ENCODE assay signal across 22 cellular contexts in the genomic region with DNA sequence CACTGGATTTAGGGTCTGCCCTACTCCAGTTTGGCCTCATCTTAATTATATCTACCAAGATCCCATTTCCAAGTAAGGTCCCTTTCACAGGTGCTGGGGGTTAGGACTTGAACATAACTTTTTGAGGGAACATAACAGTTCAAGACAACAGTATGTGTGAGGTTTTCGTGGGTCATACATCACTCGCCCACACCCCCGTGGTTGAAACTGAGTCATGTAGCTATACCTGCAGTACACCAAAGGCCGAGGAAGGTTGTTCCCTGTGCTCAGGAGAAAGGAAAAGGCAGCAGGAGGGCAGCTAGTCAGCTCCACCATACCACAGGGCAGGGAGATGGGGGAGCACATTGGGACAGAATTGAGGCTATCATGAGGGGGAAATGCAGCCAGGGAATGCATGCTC.
DNase-seq lines count a peak whose midpoint lies in the region; ATAC-seq and TF ChIP-seq lines count a peak whose summit lies in the region.
"Had no signal": no experiment of that assay in that cellular context is flagged by ENCODE, and none has a peak within 500 bp of the region (broad histone marks: within the 10 kb centered on the region; RNA-seq: fewer than 3 reads in every experiment).

No MANE protein-coding gene starts in this region.

- intact Hi-C loops in activated naive CD4-positive, alpha-beta T cell treated with anti-CD3 and anti-CD28 coated beads for 36 hours (cut with micrococcal nuclease) = no loop called here

- CTCF ChIA-PET in activated naive CD4-positive, alpha-beta T cell treated with anti-CD3 and anti-CD28 coated beads for 36 hours (lab: Charles Lee) = interaction anchor here (1.5 kb wide), 1 partner anchor 32 kb away, joined by 3 read pairs; no protein-coding TSS in a partner anchor

- H3K9me3 Mint-ChIP-seq in activated naive CD4-positive, alpha-beta T cell treated with anti-CD3 and anti-CD28 coated beads for 36 hours = no peaks in the 10 kb centered on the region
- H3K9me3 Mint-ChIP-seq: activated T-cell treated with anti-CD3 and anti-CD28 coated beads, Interleukin-2, amount 50 U/mL, for 4 hours; mesothelial cell of epicardium; T-helper 1 cell treated with Interleukin-12 subunit alpha and Interleukin-12 subunit beta and Interleukin-4 antibody, amounts not matched to agents 30 μg/mL and 1 μg/mL, for 36 hours had no signal

- H3K4me3 ChIP-seq in epithelial cell of esophagus (ENCODE audit: low read length) = no peak overlapping the region
- H3K4me3 ChIP-seq: adrenal gland, hepatocyte, neural progenitor cell, thyroid gland had no signal

- H3K27ac Mint-ChIP-seq in activated naive CD4-positive, alpha-beta T cell treated with anti-CD3 and anti-CD28 coated beads for 36 hours = no peak overlapping the region
- H3K27ac Mint-ChIP-seq: IgD-negative memory B cell; mesothelial cell of epicardium; T-helper 1 cell treated with Interleukin-12 subunit alpha and Interleukin-12 subunit beta and Interleukin-4 antibody, amounts not matched to agents 30 μg/mL and 1 μg/mL, for 36 hours had no signal

- H3K4me1 Mint-ChIP-seq in activated naive CD4-positive, alpha-beta T cell treated with anti-CD3 and anti-CD28 coated beads for 36 hours (ENCODE audit: low read depth) = no peaks in the 10 kb centered on the region
- H3K4me1 Mint-ChIP-seq: IgD-negative memory B cell had no signal

- H3K36me3 Mint-ChIP-seq in activated naive CD4-positive, alpha-beta T cell treated with anti-CD3 and anti-CD28 coated beads for 36 hours (ENCODE audit: low read depth) = no peaks in the 10 kb centered on the region
- H3K36me3 Mint-ChIP-seq: IgD-negative memory B cell, mesothelial cell of epicardium had no signal

- peak; percentile 12 for DNase-seq in activated naive CD4-positive, alpha-beta T cell treated with anti-CD3 and anti-CD28 coated beads for 36 hours
- no peak for DNase-seq in activated naive CD4-positive, alpha-beta T cell (lab: John Stamatoyannopoulos, UW)
- DNase-seq in epithelial cell of esophagus (ENCODE audit: low read depth) (peak; percentile 15), nucleus accumbens (lab: John Stamatoyannopoulos, UW) (no peak)
- peak; percentile 70 for DNase-seq in stimulated activated CD8-positive, alpha-beta memory T cell treated with anti-CD3 and anti-CD28 coated beads, Interleukin-4, amount 100 ng/mL, for 48 hours
- DNase-seq: activated T-cell treated with anti-CD3 and anti-CD28 coated beads, Interleukin-2, amount 50 U/mL, for 4 hours; adrenal gland; central memory CD4-positive, alpha-beta T cell; effector CD8-positive, alpha-beta T cell; kidney; NCI-H187 treated with DMSO at 0.1 percent for 48 hours; NCI-H446; Right ventricle myocardium superior; thyroid gland had no signal

- ATAC-seq in HG03025 (IDR thresholded peaks at IDR 0.05; ENCODE audit: low FRiP score, unreplicated experiment) (peak; percentile 59), GM19328 (IDR thresholded peaks at IDR 0.05; ENCODE audit: unreplicated experiment) (no peak), GM21390 (IDR thresholded peaks at IDR 0.05; ENCODE audit: unreplicated experiment) (no peak)

- TF ChIP-seq CTCF in epithelial cell of esophagus (IDR thresholded peaks at IDR 0.05; ENCODE audit: insufficient read depth, low read depth, low read length, missing control alignments) = no peak

- H3K4me3 Mint-ChIP-seq in activated naive CD4-positive, alpha-beta T cell treated with anti-CD3 and anti-CD28 coated beads for 36 hours = no peak overlapping the region
- H3K4me3 Mint-ChIP-seq: activated T-cell treated with anti-CD3 and anti-CD28 coated beads, Interleukin-2, amount 50 U/mL, for 4 hours; IgD-negative memory B cell; mesothelial cell of epicardium; neural progenitor cell; T-helper 1 cell treated with Interleukin-12 subunit alpha and Interleukin-12 subunit beta and Interleukin-4 antibody, amounts not matched to agents 30 μg/mL and 1 μg/mL, for 36 hours had no signal

- no peaks in the 10 kb centered on the region for H3K27me3 Mint-ChIP-seq in activated naive CD4-positive, alpha-beta T cell treated with anti-CD3 and anti-CD28 coated beads for 36 hours (ENCODE audit: low read depth)

Comparison
In these comparisons a context has a peak if more than half of its experiments do, and no peak if none do; other contexts are left out.
1. DNase-seq: peak in activated naive CD4-positive, alpha-beta T cell treated with anti-CD3 and anti-CD28 coated beads for 36 hours (single experiment), epithelial cell of esophagus (single experiment) and stimulated activated CD8-positive, alpha-beta memory T cell treated with anti-CD3 and anti-CD28 coated beads, Interleukin-4, amount 100 ng/mL, for 48 hours (single experiment); none in activated naive CD4-positive, alpha-beta T cell (0 of 4) and nucleus accumbens (0 of 56).